5 cellular contexts compared by ENCODE assay signal in the genomic region with DNA sequence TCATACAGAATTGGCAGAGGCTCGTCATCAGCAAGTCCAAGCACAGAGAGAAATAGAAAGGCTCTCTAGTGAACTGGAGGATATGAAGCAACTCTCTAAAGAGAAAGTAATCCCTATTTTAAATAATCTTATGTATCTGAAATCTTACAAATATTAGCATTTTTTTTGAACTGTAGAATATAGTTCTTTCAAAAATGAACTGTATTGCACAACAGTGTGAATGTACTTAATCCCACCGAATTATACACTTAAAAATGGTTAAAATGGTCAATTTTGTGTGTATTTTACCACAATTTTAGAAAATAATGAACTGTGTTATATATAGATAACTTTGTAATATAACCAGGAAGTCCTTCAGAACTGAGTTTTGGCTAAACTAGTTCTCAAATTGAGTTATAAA.
"Had no signal": no experiment of that assay in that cellular context is flagged by ENCODE, and none has a peak within 500 bp of the region (broad histone marks: within the 10 kb centered on the region; RNA-seq: fewer than 3 reads in every experiment).

No MANE protein-coding gene starts in this region.

- FAIRE-seq: HTR-8/SVneo had no signal

- H3K4me2 ChIP-seq: KMS-11 had no signal

- H3K27ac ChIP-seq: HL-60, KMS-11 had no signal

- DNase-seq: KBM-7, KG1 had no signal

- H3K9ac ChIP-seq: KMS-11 had no signal
